Comparison of ENCODE assay signal across 8 cellular contexts in the genomic region with DNA sequence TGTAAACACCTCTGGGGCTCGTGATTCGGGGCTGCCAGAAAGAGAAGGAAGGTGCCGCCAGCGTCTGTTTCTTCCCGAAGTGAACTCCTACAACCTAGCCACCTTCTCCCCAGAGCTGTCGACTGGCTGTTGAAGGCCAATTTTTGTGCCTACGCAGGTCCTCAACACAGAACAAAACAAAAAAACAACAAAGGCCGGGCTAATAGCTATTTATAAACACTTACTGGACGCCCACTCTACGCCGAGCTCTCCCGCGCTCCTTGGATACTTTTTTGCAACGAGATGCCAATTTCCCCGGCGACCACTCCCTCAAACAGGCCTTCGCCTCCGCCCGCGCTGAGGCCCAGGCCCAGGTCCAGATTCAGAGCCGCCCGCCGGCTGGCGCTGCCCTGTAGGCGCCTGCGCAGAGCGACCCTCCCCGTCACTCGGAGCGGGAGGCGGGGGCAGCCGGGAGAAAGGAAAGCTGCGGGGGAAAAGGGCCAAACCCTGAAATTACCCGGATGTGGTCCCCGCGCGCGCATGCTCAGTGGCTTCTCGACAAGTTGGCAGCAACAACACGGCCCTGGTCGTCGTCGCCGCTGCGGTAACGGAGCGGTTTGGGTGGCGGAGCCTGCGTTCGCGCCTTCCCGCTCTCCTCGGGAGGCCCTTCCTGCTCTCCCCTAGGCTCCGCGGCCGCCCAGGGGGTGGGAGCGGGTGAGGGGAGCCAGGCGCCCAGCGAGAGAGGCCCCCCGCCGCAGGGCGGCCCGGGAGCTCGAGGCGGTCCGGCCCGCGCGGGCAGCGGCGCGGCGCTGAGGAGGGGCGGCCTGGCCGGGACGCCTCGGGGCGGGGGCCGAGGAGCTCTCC. TPM values are rescaled to one million over a fixed set of nuclear protein-coding genes. Genes with fewer than 3 reads are reported as not detected.
DNase-seq lines count a peak whose midpoint lies in the region; ATAC-seq and TF ChIP-seq lines count a peak whose summit lies in the region.

A gene (plus strand): TSS at position 520 of the 843 bp plus-strand sequence. CDS start 16,834 bp downstream, outside the sequence.

- WGBS in smooth muscle cell (ENCODE audit: low lambda C conversion rate): under 1% methylated on average over 72 of the region's 79 CpGs

- peak within 1 kb of the TSS; percentile 91 for H3K9ac ChIP-seq in smooth muscle cell (ENCODE audit: low read depth)

- no peaks in the 10 kb centered on the region for H3F3A ChIP-seq in smooth muscle cell (ENCODE audit: low read depth)

- no peaks in the 10 kb centered on the region for H3K9me3 ChIP-seq in smooth muscle cell (replicated peaks; ENCODE audit: low read depth)

- peaks cover 57% of the 10 kb centered on the region for H3K4me1 Mint-ChIP-seq in activated B cell treated with CpG ODN at 0.5 μM for 24 hours

- POLR2A ChIA-PET in activated B cell treated with CpG ODN at 0.5 μM for 24 hours (lab: Charles Lee): interaction anchor here (0.8 to 4.1 kb wide), 18 partner anchors 10 to 748 kb away, joined by 3 to 62 read pairs (median 5); a partner anchor contains a TSS

- peak within 1 kb of the TSS; percentile 90 for H3K27ac ChIP-seq in smooth muscle cell (ENCODE audit: low read depth)

- ATAC-seq in HG03175 (IDR thresholded peaks at IDR 0.05; ENCODE audit: unreplicated experiment): peak; percentile 77
- peak; percentile 85 for ATAC-seq in activated B cell treated with CpG ODN at 0.5 μM for 24 hours (ENCODE audit: low read depth)

- peak within 1 kb of the TSS; percentile 75 to 78 for H3K4me3 ChIP-seq in cardiac fibroblast (replicated peaks in 1 of 2; ENCODE audit: low read depth in 2 of 2, low read length in 2 of 2)
- peak within 1 kb of the TSS; percentile 95 for H3K4me3 ChIP-seq in smooth muscle cell

- H3K36me3 ChIP-seq in smooth muscle cell (ENCODE audit: low read depth): no peaks in the 10 kb centered on the region

- peaks cover 55% of the 10 kb centered on the region for H3K79me2 ChIP-seq in smooth muscle cell (ENCODE audit: low read depth)

- TF ChIP-seq POLR2A in GM18951 (IDR thresholded peaks at IDR 0.05; ENCODE audit: extremely low read depth, insufficient read depth, insufficient read length): peak; percentile 91

- H4K20me1 ChIP-seq in smooth muscle cell (ENCODE audit: low read depth): peaks cover 43% of the 10 kb centered on the region

- peak within 1 kb of the TSS; percentile 89 for H2AFZ ChIP-seq in smooth muscle cell (ENCODE audit: low read depth)

- H3K27me3 Mint-ChIP-seq in activated B cell treated with CpG ODN at 0.5 μM for 24 hours: no peaks in the 10 kb centered on the region

- in situ Hi-C loops in GM18951 (cut with MboI; ENCODE audit: low sequenced_read_pairs, unreplicated experiment): no loop called here

- CTCF ChIA-PET in activated B cell treated with CpG ODN at 0.5 μM for 24 hours (lab: Charles Lee): interaction anchor here (1.4 to 2.4 kb wide), 3 partner anchors 21 to 210 kb away, joined by 4 to 7 read pairs (median 7); a partner anchor contains a TSS

- no peaks in the 10 kb centered on the region for H3K27me3 ChIP-seq in smooth muscle cell (ENCODE audit: low read depth)

- H3K4me2 ChIP-seq in smooth muscle cell: peak within 1 kb of the TSS; percentile 85

- H3K9me3 Mint-ChIP-seq in activated B cell treated with CpG ODN at 0.5 μM for 24 hours: no peaks in the 10 kb centered on the region

- peaks cover 26% of the 10 kb centered on the region for H3K36me3 Mint-ChIP-seq in activated B cell treated with CpG ODN at 0.5 μM for 24 hours (ENCODE audit: low read depth)

- peaks cover 30% of the 10 kb centered on the region for H3K4me1 ChIP-seq in smooth muscle cell (ENCODE audit: low read depth)

- TF ChIP-seq CTCF in activated B cell treated with CpG ODN at 0.5 μM for 24 hours (IDR thresholded peaks at IDR 0.05): no peak
- no peak for TF ChIP-seq CTCF in cardiac fibroblast (IDR thresholded peaks at IDR 0.05; ENCODE audit: low read depth, low read length)
- TF ChIP-seq CTCF in smooth muscle cell (IDR thresholded peaks at IDR 0.05; ENCODE audit: borderline replicate concordance, insufficient read depth, poor library complexity, severe bottlenecking): no peak

- intact Hi-C loops in activated B cell treated with CpG ODN at 0.5 μM for 24 hours (cut with micrococcal nuclease): loop anchor here (1.0 to 5.0 kb wide), 6 partner anchors 42 to 1543 kb away; a partner anchor contains a TSS

- DNase-seq in AG08395 (ENCODE audit: low spot score): peak; percentile 99
- DNase-seq in NCI-H2227 treated with DMSO at 0.1 percent for 48 hours (lab: John Stamatoyannopoulos, UW): peak; percentile 98
- DNase-seq in activated B cell treated with CpG ODN at 0.5 μM for 24 hours: peak; percentile 98
- peak; percentile 97 to 98 for DNase-seq in cardiac fibroblast (ENCODE audit: low read depth in 2 of 2)
- peak; percentile 98 for DNase-seq in iPS-NIHi7 (ENCODE audit: extremely low spot score)
- peak; percentile 98 for DNase-seq in smooth muscle cell (lab: John Stamatoyannopoulos, UW; ENCODE audit: unreplicated experiment)

- H3K27ac Mint-ChIP-seq in activated B cell treated with CpG ODN at 0.5 μM for 24 hours: peak within 1 kb of the TSS; percentile 96

- H3K4me3 Mint-ChIP-seq in activated B cell treated with CpG ODN at 0.5 μM for 24 hours: peak within 1 kb of the TSS; percentile 96

RNA-seq across cellular contexts. Expression of the gene that starts here (rescaled TPM):
- total RNA-seq in activated B cell treated with CpG ODN at 0.5 μM for 24 hours: 83.8 and 94.9 TPM in 2 replicates
- total RNA-seq in smooth muscle cell: 88.9 and 137 TPM in 2 replicates
- polyA plus RNA-seq in smooth muscle cell: 76.4 and 88.0 TPM in 2 replicates

Comparison
In these comparisons a context has a peak if more than half of its experiments do, and no peak if none do; other contexts are left out.
1. Peak in every context shown above with its lines: DNase-seq, ATAC-seq, H3K4me3 ChIP-seq and H3K27ac ChIP-seq.